In the genomic region with DNA sequence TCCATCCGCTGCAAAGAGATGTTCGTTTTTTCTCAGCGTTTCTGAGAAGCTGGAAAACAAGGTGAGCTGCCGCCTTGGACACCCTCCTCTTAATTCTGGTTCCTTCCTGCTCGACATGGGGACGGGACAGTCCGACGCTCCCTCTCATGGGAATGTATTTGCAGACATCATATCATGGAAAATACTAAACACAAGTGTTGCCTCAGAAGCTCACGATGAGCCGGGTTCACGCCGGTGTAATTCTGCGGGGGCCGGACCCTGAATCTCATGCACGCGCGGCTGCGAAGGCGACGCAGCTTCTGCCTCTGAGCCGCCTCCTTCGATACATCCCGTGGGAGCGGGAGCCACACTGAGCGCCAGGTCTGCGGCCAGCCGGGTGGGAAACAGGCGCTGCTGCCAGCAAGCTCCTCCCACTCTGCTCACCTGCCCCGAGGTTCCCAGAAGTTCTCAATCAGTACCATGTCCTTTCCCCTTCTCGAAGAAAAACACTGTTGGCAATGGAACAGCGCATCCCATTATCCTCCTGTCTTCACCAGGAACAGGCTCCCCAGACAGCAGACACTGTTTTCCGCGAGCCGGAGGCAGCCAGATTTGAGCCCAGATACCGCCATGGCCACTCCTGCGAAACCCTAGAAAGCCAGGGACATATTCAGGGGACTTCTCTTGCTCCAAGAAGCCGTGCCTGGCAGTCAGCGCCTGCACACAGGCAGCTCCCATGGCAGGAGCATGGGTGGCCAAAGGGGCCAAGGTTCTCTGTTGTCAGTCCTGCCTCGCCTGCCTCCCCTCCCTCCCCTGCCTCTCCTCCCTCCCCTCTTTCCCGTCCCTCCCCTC, we compare ENCODE assay signal across 8 cellular contexts.
DNase-seq lines count a peak whose midpoint lies in the region; ATAC-seq and TF ChIP-seq lines count a peak whose summit lies in the region.

No MANE protein-coding gene starts in this region.

- POLR2A ChIA-PET in HEK293T (lab: Yijun Ruan, JAX), result no interaction called here

- peak overlapping the region; percentile 16 for H3K4me3 ChIP-seq in NT2/D1 (ENCODE audit: insufficient read length, low read depth)
- H3K4me3 ChIP-seq in left ventricle myocardium inferior, result peak overlapping the region; percentile 54
- H3K4me3 ChIP-seq in retinal pigment epithelial cell (ENCODE audit: low read length), result no peak overlapping the region

- H3K9me3 ChIP-seq in NT2/D1 (ENCODE audit: insufficient read depth, low read length) (no peaks in the 10 kb centered on the region), left ventricle myocardium inferior (replicated peaks) (no peaks in the 10 kb centered on the region)

- intact Hi-C loops in left ventricle myocardium inferior (cut with micrococcal nuclease), result no loop called here

- H3K36me3 ChIP-seq in NT2/D1 (ENCODE audit: insufficient read depth, insufficient read length, low read length), result peaks cover under 1% of the 10 kb centered on the region
- no peaks in the 10 kb centered on the region for H3K36me3 ChIP-seq in left ventricle myocardium inferior

- H3K27ac ChIP-seq in left ventricle myocardium inferior (replicated peaks), result peak overlapping the region; percentile 92

- no peak for ATAC-seq in GM19023 (IDR thresholded peaks at IDR 0.05; ENCODE audit: unreplicated experiment)
- ATAC-seq in HG03175 (IDR thresholded peaks at IDR 0.05; ENCODE audit: unreplicated experiment), result no peak
- no peak for ATAC-seq in HG03135 (IDR thresholded peaks at IDR 0.05; ENCODE audit: unreplicated experiment)
- no peak for ATAC-seq in GM21529 (IDR thresholded peaks at IDR 0.05; ENCODE audit: unreplicated experiment)

- H3K4me1 ChIP-seq in NT2/D1 (ENCODE audit: insufficient read depth, insufficient read length) (peaks cover 49% of the 10 kb centered on the region), left ventricle myocardium inferior (peaks cover 31% of the 10 kb centered on the region)

- H3K27me3 ChIP-seq in NT2/D1 (ENCODE audit: insufficient read depth, insufficient read length), result no peaks in the 10 kb centered on the region
- H3K27me3 ChIP-seq in left ventricle myocardium inferior (ENCODE audit: low read depth), result peaks cover 85% of the 10 kb centered on the region

- H3K9ac ChIP-seq in NT2/D1 (ENCODE audit: insufficient read length, low read depth), result peak overlapping the region; percentile 52

- DNase-seq in HEK293T (ENCODE audit: extremely low spot score), result peak; percentile 46
- DNase-seq in NT2/D1 (ENCODE audit: low read depth, low spot score), result no peak
- DNase-seq in left ventricle myocardium inferior, result no peak
- DNase-seq in retinal pigment epithelial cell (ENCODE audit: low read depth), result no peak

- no peak for TF ChIP-seq CTCF in left ventricle myocardium inferior (IDR thresholded peaks at IDR 0.05; ENCODE audit: borderline replicate concordance)
- TF ChIP-seq CTCF in retinal pigment epithelial cell (conservative IDR thresholded peaks at IDR 0.05; ENCODE audit: low read depth, low read length), result peak; percentile 24

- CTCF ChIA-PET in HEK293T (lab: Yijun Ruan, JAX), result interaction anchor here (0.6 to 1.0 kb wide), 3 partner anchors 11 to 308 kb away, joined by 3 to 5 read pairs (median 3); no protein-coding TSS in a partner anchor

TF ChIP-seq in HEK293T, 16 proteins besides CTCF, POLR2A, EP300 and RAD21:
- no peak for TF ChIP-seq TARDBP (IDR thresholded peaks at IDR 0.05)
- TF ChIP-seq BHLHE40 (IDR thresholded peaks at IDR 0.05; ENCODE audit: borderline replicate concordance), result no peak
- no peak for TF ChIP-seq L3MBTL2 (conservative IDR thresholded peaks at IDR 0.05)
- TF ChIP-seq ARNT (IDR thresholded peaks at IDR 0.05), result no peak
- no peak for TF ChIP-seq FOXK2 (IDR thresholded peaks at IDR 0.05)
- TF ChIP-seq NFRKB (IDR thresholded peaks at IDR 0.05), result no peak
- no peak for TF ChIP-seq FOXA1 (IDR thresholded peaks at IDR 0.05)
- no peak for TF ChIP-seq HDGF (IDR thresholded peaks at IDR 0.05; ENCODE audit: borderline replicate concordance)
- no peak for TF ChIP-seq ZNF384 (IDR thresholded peaks at IDR 0.05)
- TF ChIP-seq LEF1 (IDR thresholded peaks at IDR 0.05; ENCODE audit: borderline replicate concordance), result no peak
- no peak for TF ChIP-seq SP1 (IDR thresholded peaks at IDR 0.05)
- TF ChIP-seq FOXM1 (IDR thresholded peaks at IDR 0.05; ENCODE audit: borderline replicate concordance), result no peak
- TF ChIP-seq ELF4 (IDR thresholded peaks at IDR 0.05), result no peak
- TF ChIP-seq, protein P1, sequence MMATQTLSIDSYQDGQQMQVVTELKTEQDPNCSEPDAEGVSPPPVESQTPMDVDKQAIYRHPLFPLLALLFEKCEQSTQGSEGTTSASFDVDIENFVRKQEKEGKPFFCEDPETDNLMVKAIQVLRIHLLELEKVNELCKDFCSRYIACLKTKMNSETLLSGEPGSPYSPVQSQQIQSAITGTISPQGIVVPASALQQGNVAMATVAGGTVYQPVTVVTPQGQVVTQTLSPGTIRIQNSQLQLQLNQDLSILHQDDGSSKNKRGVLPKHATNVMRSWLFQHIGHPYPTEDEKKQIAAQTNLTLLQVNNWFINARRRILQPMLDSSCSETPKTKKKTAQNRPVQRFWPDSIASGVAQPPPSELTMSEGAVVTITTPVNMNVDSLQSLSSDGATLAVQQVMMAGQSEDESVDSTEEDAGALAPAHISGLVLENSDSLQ (IDR thresholded peaks at IDR 0.05), result no peak
- TF ChIP-seq CTBP1 (IDR thresholded peaks at IDR 0.05; ENCODE audit: borderline replicate concordance), result no peak
- no peak for TF ChIP-seq SUZ12 (IDR thresholded peaks at IDR 0.05)
